ENCODE assay signal across 1 cellular context in the genomic region with DNA sequence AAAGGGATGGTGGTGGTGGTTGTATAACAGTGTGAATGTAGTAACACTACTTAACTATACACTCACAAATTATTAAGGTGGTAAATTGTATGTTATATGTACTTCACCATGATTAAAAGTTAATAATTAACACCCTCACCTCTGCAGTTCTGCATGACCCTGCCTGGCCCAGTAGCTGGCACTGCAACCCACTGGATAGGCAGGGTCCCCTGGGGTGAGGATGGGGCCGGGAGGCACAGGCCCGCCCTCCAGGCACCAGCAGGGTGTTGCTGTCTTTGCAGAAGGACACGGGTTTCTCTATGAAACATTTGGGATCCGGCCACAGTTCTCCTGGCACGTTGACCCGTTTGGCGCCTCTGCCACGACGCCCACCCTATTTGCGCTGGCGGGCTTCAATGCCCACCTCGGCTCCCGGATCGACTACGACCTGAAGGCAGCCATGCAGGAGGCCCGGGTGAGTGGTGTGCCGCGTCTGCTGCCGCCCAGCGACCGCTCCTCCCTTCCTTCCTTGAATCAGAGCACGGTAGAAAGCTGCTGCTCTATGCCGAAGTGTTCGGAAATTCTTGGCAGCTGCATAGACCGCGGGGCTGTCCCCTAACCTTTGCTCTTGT.
A peak's percentile ranks its signal among the peaks of the same experiment; 100 is the strongest.
TF ChIP-seq lines count a peak whose summit lies in the region.

No MANE protein-coding gene starts in this region.

TF ChIP-seq in HepG2, 621 proteins besides CTCF, POLR2A, EP300 and RAD21:
- no peak for TF ChIP-seq EZH2 (conservative IDR thresholded peaks at IDR 0.05; ENCODE audit: low read depth, low read length)
- TF ChIP-seq BATF2 (CRISPR knock-in tag; IDR thresholded peaks at IDR 0.05): no peak
- no peak for TF ChIP-seq SRSF9 (IDR thresholded peaks at IDR 0.05; ENCODE audit: borderline replicate concordance, insufficient read depth, low read depth, low read length, poor library complexity, severe bottlenecking)
- TF ChIP-seq HNF1A (IDR thresholded peaks at IDR 0.05; ENCODE audit: low read depth): peak; percentile 61; the same call in 1 of the 2 replicates
- TF ChIP-seq HNF1A (CRISPR knock-in tag; IDR thresholded peaks at IDR 0.05; ENCODE audit: borderline replicate concordance): no peak
- no peak for TF ChIP-seq HOXA7 (CRISPR knock-in tag; IDR thresholded peaks at IDR 0.05)
- TF ChIP-seq, protein P1, sequence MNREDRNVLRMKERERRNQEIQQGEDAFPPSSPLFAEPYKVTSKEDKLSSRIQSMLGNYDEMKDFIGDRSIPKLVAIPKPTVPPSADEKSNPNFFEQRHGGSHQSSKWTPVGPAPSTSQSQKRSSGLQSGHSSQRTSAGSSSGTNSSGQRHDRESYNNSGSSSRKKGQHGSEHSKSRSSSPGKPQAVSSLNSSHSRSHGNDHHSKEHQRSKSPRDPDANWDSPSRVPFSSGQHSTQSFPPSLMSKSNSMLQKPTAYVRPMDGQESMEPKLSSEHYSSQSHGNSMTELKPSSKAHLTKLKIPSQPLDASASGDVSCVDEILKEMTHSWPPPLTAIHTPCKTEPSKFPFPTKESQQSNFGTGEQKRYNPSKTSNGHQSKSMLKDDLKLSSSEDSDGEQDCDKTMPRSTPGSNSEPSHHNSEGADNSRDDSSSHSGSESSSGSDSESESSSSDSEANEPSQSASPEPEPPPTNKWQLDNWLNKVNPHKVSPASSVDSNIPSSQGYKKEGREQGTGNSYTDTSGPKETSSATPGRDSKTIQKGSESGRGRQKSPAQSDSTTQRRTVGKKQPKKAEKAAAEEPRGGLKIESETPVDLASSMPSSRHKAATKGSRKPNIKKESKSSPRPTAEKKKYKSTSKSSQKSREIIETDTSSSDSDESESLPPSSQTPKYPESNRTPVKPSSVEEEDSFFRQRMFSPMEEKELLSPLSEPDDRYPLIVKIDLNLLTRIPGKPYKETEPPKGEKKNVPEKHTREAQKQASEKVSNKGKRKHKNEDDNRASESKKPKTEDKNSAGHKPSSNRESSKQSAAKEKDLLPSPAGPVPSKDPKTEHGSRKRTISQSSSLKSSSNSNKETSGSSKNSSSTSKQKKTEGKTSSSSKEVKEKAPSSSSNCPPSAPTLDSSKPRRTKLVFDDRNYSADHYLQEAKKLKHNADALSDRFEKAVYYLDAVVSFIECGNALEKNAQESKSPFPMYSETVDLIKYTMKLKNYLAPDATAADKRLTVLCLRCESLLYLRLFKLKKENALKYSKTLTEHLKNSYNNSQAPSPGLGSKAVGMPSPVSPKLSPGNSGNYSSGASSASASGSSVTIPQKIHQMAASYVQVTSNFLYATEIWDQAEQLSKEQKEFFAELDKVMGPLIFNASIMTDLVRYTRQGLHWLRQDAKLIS (CRISPR knock-in tag; IDR thresholded peaks at IDR 0.05): no peak
- 0 out of 2 replicates have a peak, but pooled peaks have one; percentile 18 for TF ChIP-seq HNF1B (CRISPR knock-in tag; IDR thresholded peaks at IDR 0.05)
- no peak for TF ChIP-seq ARNT2 (CRISPR knock-in tag; IDR thresholded peaks at IDR 0.05; ENCODE audit: low read depth)
- TF ChIP-seq SRY (CRISPR knock-in tag; IDR thresholded peaks at IDR 0.05): no peak
- TF ChIP-seq BRF2 (CRISPR knock-in tag; IDR thresholded peaks at IDR 0.05): no peak
- TF ChIP-seq STAG1 (CRISPR knock-in tag; IDR thresholded peaks at IDR 0.05): peak; percentile 41; the same call in 1 of the 2 replicates
- TF ChIP-seq AGO2 (optimal IDR thresholded peaks at IDR 0.05; ENCODE audit: low read depth, low read length): peak; percentile 37
- TF ChIP-seq ZNF841 (CRISPR knock-in tag; IDR thresholded peaks at IDR 0.05; ENCODE audit: borderline replicate concordance): no peak
